In the genomic region with DNA sequence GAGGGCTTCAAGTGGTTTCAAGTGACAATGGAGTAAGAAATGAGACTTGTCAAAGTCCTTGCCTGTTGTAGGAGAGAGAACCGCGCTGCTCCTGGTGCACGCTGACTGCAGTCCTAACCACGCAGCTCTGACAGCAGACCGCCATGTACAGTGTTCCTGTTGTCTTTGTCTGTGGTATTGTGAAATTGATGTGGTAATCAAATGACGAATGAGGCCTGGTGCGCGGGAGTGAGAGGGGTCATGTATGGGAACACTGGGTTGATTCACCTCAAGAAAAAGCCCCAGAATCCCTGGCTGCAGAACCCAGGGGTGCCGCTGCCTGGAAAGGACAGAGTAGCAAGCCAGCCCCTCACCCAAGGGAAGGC, we compare ENCODE assay signal across 8 cellular contexts.
DNase-seq lines count a peak whose midpoint lies in the region; ATAC-seq, FAIRE-seq and TF ChIP-seq lines count a peak whose summit lies in the region.

No MANE protein-coding gene starts in this region.

- CTCF ChIA-PET in CD8-positive, alpha-beta T cell (lab: Charles Lee): interaction anchor here (2.6 kb wide), 1 partner anchor 96 kb away, joined by 12 read pairs; no protein-coding TSS in a partner anchor
- CTCF ChIA-PET in activated CD4-positive, alpha-beta T cell treated with anti-CD3 and anti-CD28 coated beads, Interleukin-2, amount 10 ng/mL, durations not matched to agents 7 days and 5 days (lab: Charles Lee): interaction anchor here (1.5 kb wide), 1 partner anchor 44 kb away, joined by 4 read pairs; no protein-coding TSS in a partner anchor

- H3K4me3 ChIP-seq in CD8-positive, alpha-beta T cell (ENCODE audit: low read depth, low read length): no peak overlapping the region
- H3K4me3 ChIP-seq in dorsolateral prefrontal cortex: no peak overlapping the region
- no peak overlapping the region for H3K4me3 ChIP-seq in gastrocnemius medialis

- H3K4me1 ChIP-seq in CD8-positive, alpha-beta T cell (ENCODE audit: insufficient read depth, low read length): peaks cover 83% of the 10 kb centered on the region
- H3K4me1 ChIP-seq in gastrocnemius medialis: peaks cover 22 to 23% of the 10 kb centered on the region in 2 donors

- H3K4me3 Mint-ChIP-seq in CD8-positive, alpha-beta T cell: peak overlapping the region; percentile 35
- H3K4me3 Mint-ChIP-seq in activated CD4-positive, alpha-beta T cell treated with anti-CD3 and anti-CD28 coated beads, Interleukin-2, amount 10 ng/mL, durations not matched to agents 7 days and 5 days: no peak overlapping the region

- peaks cover 97% of the 10 kb centered on the region for H3K4me1 Mint-ChIP-seq in CD8-positive, alpha-beta T cell (ENCODE audit: low read depth)
- peaks cover 84% of the 10 kb centered on the region for H3K4me1 Mint-ChIP-seq in activated CD4-positive, alpha-beta T cell treated with anti-CD3 and anti-CD28 coated beads, Interleukin-2, amount 10 ng/mL, durations not matched to agents 7 days and 5 days

- peak in 6 of 7 experiments; percentile 21 to 80 (median 47) for DNase-seq in CD8-positive, alpha-beta T cell
- peak; percentile 39 for DNase-seq in activated CD4-positive, alpha-beta T cell treated with anti-CD3 and anti-CD28 coated beads, Interleukin-2, amount 10 ng/mL, durations not matched to agents 7 days and 5 days
- no peak for DNase-seq in dorsolateral prefrontal cortex
- peak; percentile 17 to 69 for DNase-seq in gastrocnemius medialis
- DNase-seq in NCI-H2081 (lab: John Stamatoyannopoulos, UW): no peak
- DNase-seq in GM12892 (ENCODE audit: insufficient read length): no peak
- DNase-seq in T1000 (lab: John Stamatoyannopoulos, UW): no peak
- no peak for DNase-seq in 8988T

- peak overlapping the region; percentile 85 for H3K27ac Mint-ChIP-seq in CD8-positive, alpha-beta T cell
- peak overlapping the region; percentile 76 for H3K27ac Mint-ChIP-seq in activated CD4-positive, alpha-beta T cell treated with anti-CD3 and anti-CD28 coated beads, Interleukin-2, amount 10 ng/mL, durations not matched to agents 7 days and 5 days

- peaks cover 60% of the 10 kb centered on the region for H3K36me3 Mint-ChIP-seq in CD8-positive, alpha-beta T cell
- peaks cover 59% of the 10 kb centered on the region for H3K36me3 Mint-ChIP-seq in activated CD4-positive, alpha-beta T cell treated with anti-CD3 and anti-CD28 coated beads, Interleukin-2, amount 10 ng/mL, durations not matched to agents 7 days and 5 days (ENCODE audit: low read depth)

- in situ Hi-C loops in gastrocnemius medialis (cut with MboI; ENCODE audit: low sequenced_read_pairs in 4 of 4): no loop called here

- no peak for FAIRE-seq in GM12892 (lab: Jason Lieb, UNC)

- TF ChIP-seq POLR2A in gastrocnemius medialis (IDR thresholded peaks at IDR 0.05) (peak; percentile 13 to 46), GM12892 (IDR thresholded peaks at IDR 0.05; ENCODE audit: low read depth, low read length) (no peak)

- H3K27ac ChIP-seq in CD8-positive, alpha-beta T cell (ENCODE audit: low read depth, low read length): no peak overlapping the region
- peak overlapping the region in 35 of 59 donors; percentile 8 to 76 (median 46) for H3K27ac ChIP-seq in dorsolateral prefrontal cortex
- H3K27ac ChIP-seq in gastrocnemius medialis: peak overlapping the region; percentile 45 to 67 (median 50)

- no peak for TF ChIP-seq CTCF in CD8-positive, alpha-beta T cell (IDR thresholded peaks at IDR 0.05)
- no peak for TF ChIP-seq CTCF in dorsolateral prefrontal cortex (IDR thresholded peaks at IDR 0.05 in 54 of 56, conservative IDR thresholded peaks at IDR 0.05 in 2 of 56; ENCODE audit: low read depth in 1 of 56, partially characterized antibody in 56 of 56)
- TF ChIP-seq CTCF in gastrocnemius medialis (IDR thresholded peaks at IDR 0.05 in 4 of 5, conservative IDR thresholded peaks at IDR 0.05 in 1 of 5): no peak

- H3K9me3 ChIP-seq in CD8-positive, alpha-beta T cell (ENCODE audit: low read length): no peaks in the 10 kb centered on the region
- no peaks in the 10 kb centered on the region for H3K9me3 ChIP-seq in gastrocnemius medialis

- POLR2A ChIA-PET in CD8-positive, alpha-beta T cell (lab: Charles Lee): interaction anchor here (1.2 to 1.5 kb wide), 2 partner anchors 12 to 42 kb away, joined by 3 read pairs; no protein-coding TSS in a partner anchor
- POLR2A ChIA-PET in activated CD4-positive, alpha-beta T cell treated with anti-CD3 and anti-CD28 coated beads, Interleukin-2, amount 10 ng/mL, durations not matched to agents 7 days and 5 days (lab: Charles Lee): no interaction called here

- H3K27me3 Mint-ChIP-seq in CD8-positive, alpha-beta T cell (ENCODE audit: low read depth): no peaks in the 10 kb centered on the region
- no peaks in the 10 kb centered on the region for H3K27me3 Mint-ChIP-seq in activated CD4-positive, alpha-beta T cell treated with anti-CD3 and anti-CD28 coated beads, Interleukin-2, amount 10 ng/mL, durations not matched to agents 7 days and 5 days

- H3K27me3 ChIP-seq in CD8-positive, alpha-beta T cell (ENCODE audit: insufficient read depth, low read length): no peaks in the 10 kb centered on the region
- no peaks in the 10 kb centered on the region for H3K27me3 ChIP-seq in dorsolateral prefrontal cortex
- no peaks in the 10 kb centered on the region for H3K27me3 ChIP-seq in gastrocnemius medialis

- intact Hi-C loops in CD8-positive, alpha-beta T cell (cut with DNase I, micrococcal nuclease): loop anchor here (2.0 to 5.0 kb wide), 2 partner anchors 41 to 60 kb away; no protein-coding TSS in a partner anchor
- intact Hi-C loops in dorsolateral prefrontal cortex (cut with DNase I) (no loop called here), gastrocnemius medialis (cut with DNase I; ENCODE audit: low total_unique reads) (no loop called here)

- no peaks in the 10 kb centered on the region for H3K36me3 ChIP-seq in CD8-positive, alpha-beta T cell (ENCODE audit: insufficient read depth, low read length)
- H3K36me3 ChIP-seq in gastrocnemius medialis: no peaks in the 10 kb centered on the region

- ATAC-seq in CD8-positive, alpha-beta T cell: peak; percentile 88
- ATAC-seq in gastrocnemius medialis: peak; percentile 73

- no peaks in the 10 kb centered on the region for H3K9me3 Mint-ChIP-seq in CD8-positive, alpha-beta T cell
- no peaks in the 10 kb centered on the region for H3K9me3 Mint-ChIP-seq in activated CD4-positive, alpha-beta T cell treated with anti-CD3 and anti-CD28 coated beads, Interleukin-2, amount 10 ng/mL, durations not matched to agents 7 days and 5 days

Comparison
In these comparisons a context has a peak if more than half of its experiments do, and no peak if none do; other contexts are left out.
1. DNase-seq: peak in CD8-positive, alpha-beta T cell (6 of 7), activated CD4-positive, alpha-beta T cell treated with anti-CD3 and anti-CD28 coated beads, Interleukin-2, amount 10 ng/mL, durations not matched to agents 7 days and 5 days (single experiment) and gastrocnemius medialis (2 of 2); none in dorsolateral prefrontal cortex (0 of 10), NCI-H2081 (0 of 2), GM12892 (single experiment), T1000 (single experiment) and 8988T (single experiment).
2. intact Hi-C loops: an anchor here in CD8-positive, alpha-beta T cell (2.0 to 5.0 kb wide); none called in dorsolateral prefrontal cortex and gastrocnemius medialis.